ENCODE assay signal across 9 cellular contexts in the genomic region with DNA sequence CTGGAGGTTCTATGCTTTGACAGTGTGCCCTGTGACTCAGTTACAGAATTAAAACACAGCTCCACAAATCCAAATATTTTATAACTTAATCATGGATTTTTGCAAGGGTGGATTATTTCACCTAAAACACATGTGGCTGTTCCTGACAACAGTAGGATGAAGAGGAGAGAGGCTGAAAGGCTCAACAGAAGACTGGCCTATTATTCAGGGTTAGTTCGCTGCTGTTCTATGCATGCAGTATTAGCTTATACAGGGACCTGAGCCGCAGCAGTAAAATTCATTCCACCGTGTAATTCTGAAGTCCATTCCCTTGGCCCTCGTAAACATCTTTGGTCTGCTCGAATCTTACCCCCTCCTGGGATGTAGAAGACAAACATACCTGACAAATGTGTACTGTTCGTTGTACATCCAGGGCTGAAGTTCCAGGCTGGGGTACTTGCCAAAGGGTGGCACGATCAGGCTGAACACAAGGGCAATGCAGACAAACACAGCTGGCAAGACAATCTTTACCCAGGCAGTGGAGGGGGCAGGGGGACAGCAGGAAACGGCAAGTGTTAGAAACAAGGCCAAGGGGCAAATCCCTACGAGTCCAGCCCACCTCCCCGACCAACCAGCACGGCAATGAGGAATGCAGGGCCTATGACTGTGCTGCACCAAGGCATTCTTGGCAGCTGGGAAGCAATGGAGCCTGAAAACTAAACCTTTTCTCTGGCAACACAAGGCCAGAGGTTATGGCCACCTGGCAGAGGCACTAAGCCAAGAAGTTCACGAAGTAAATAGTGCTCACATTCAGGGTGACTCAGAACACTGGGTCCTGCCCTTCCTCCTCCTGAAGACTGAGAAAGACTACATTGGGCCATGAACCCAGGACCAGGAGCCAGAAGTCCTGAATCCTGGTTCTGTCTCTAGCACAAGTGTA. TPM values are rescaled to one million over a fixed set of nuclear protein-coding genes. Genes with fewer than 3 reads are reported as not detected.
DNase-seq lines count a peak whose midpoint lies in the region; ATAC-seq, FAIRE-seq and TF ChIP-seq lines count a peak whose summit lies in the region.
"Had no signal": no experiment of that assay in that cellular context is flagged by ENCODE, and none has a peak within 500 bp of the region (broad histone marks: within the 10 kb centered on the region; RNA-seq: fewer than 3 reads in every experiment).

No MANE protein-coding gene starts in this region.

- H3K27me3 ChIP-seq in breast epithelium, result no peaks in the 10 kb centered on the region

- no peaks in the 10 kb centered on the region for H3K9me3 Mint-ChIP-seq in stimulated activated naive B cell treated with anti-CD40 and anti-IgM and Interleukin-4, amounts not matched to agents 10 μg/mL and 1 μg/mL and 100 μg/mL, for 72 hours
- no peaks in the 10 kb centered on the region for H3K9me3 Mint-ChIP-seq in activated naive CD4-positive, alpha-beta T cell treated with anti-CD3 and anti-CD28 coated beads for 36 hours

- H3K4me3 ChIP-seq in breast epithelium, result no peak overlapping the region
- H3K4me3 ChIP-seq: skin epidermis had no signal

- no peak for TF ChIP-seq CTCF in breast epithelium (IDR thresholded peaks at IDR 0.05)

- FAIRE-seq in urothelium cell line (lab: Jason Lieb, UNC), result no peak

- peak; percentile 11 to 19 for DNase-seq in SHP77 (lab: John Stamatoyannopoulos, UW)
- no peak for DNase-seq in SHP77 treated with DMSO at 0.1 percent for 48 hours (lab: John Stamatoyannopoulos, UW)
- DNase-seq in breast epithelium (ENCODE audit: low spot score in 2 of 2), result no peak
- DNase-seq in kidney tubule cell (ENCODE audit: low spot score), result peak; percentile 98
- peak; percentile 69 for DNase-seq in urothelium cell line (ENCODE audit: low spot score)
- DNase-seq in stimulated activated naive B cell treated with anti-CD40 and anti-IgM and Interleukin-4, amounts not matched to agents 10 μg/mL and 1 μg/mL and 100 μg/mL, for 72 hours, result no peak
- DNase-seq in activated naive CD4-positive, alpha-beta T cell treated with anti-CD3 and anti-CD28 coated beads for 36 hours, result no peak
- DNase-seq in D341Med (ENCODE audit: low spot score), result no peak

- H3K4me1 ChIP-seq in breast epithelium, result no peaks in the 10 kb centered on the region

- no peak for TF ChIP-seq POLR2A in breast epithelium (IDR thresholded peaks at IDR 0.05)

- H3K9me3 ChIP-seq in breast epithelium, result no peaks in the 10 kb centered on the region

- H3K27ac ChIP-seq in breast epithelium, result peak overlapping the region; percentile 37 to 52
- H3K27ac ChIP-seq: skin epidermis had no signal

- no peaks in the 10 kb centered on the region for H3K36me3 ChIP-seq in breast epithelium

- no peaks in the 10 kb centered on the region for H3K4me1 Mint-ChIP-seq in stimulated activated naive B cell treated with anti-CD40 and anti-IgM and Interleukin-4, amounts not matched to agents 10 μg/mL and 1 μg/mL and 100 μg/mL, for 72 hours
- no peaks in the 10 kb centered on the region for H3K4me1 Mint-ChIP-seq in activated naive CD4-positive, alpha-beta T cell treated with anti-CD3 and anti-CD28 coated beads for 36 hours (ENCODE audit: low read depth)

- no peak for ATAC-seq in stimulated activated naive B cell treated with anti-CD40 and anti-IgM and Interleukin-4, amounts not matched to agents 10 μg/mL and 1 μg/mL and 100 μg/mL, for 72 hours (replicated peaks)

- H3K36me3 Mint-ChIP-seq in stimulated activated naive B cell treated with anti-CD40 and anti-IgM and Interleukin-4, amounts not matched to agents 10 μg/mL and 1 μg/mL and 100 μg/mL, for 72 hours, result peaks cover 10 to 22% of the 10 kb centered on the region in 2 donors
- H3K36me3 Mint-ChIP-seq in activated naive CD4-positive, alpha-beta T cell treated with anti-CD3 and anti-CD28 coated beads for 36 hours (ENCODE audit: low read depth), result peaks cover 48% of the 10 kb centered on the region

- H3K27ac Mint-ChIP-seq in stimulated activated naive B cell treated with anti-CD40 and anti-IgM and Interleukin-4, amounts not matched to agents 10 μg/mL and 1 μg/mL and 100 μg/mL, for 72 hours, result no peak overlapping the region
- no peak overlapping the region for H3K27ac Mint-ChIP-seq in activated naive CD4-positive, alpha-beta T cell treated with anti-CD3 and anti-CD28 coated beads for 36 hours

- no peak overlapping the region for H3K4me3 Mint-ChIP-seq in stimulated activated naive B cell treated with anti-CD40 and anti-IgM and Interleukin-4, amounts not matched to agents 10 μg/mL and 1 μg/mL and 100 μg/mL, for 72 hours
- H3K4me3 Mint-ChIP-seq in activated naive CD4-positive, alpha-beta T cell treated with anti-CD3 and anti-CD28 coated beads for 36 hours, result no peak overlapping the region

- CTCF ChIA-PET in activated naive CD4-positive, alpha-beta T cell treated with anti-CD3 and anti-CD28 coated beads for 36 hours (lab: Charles Lee), result interaction anchor here (1.1 kb wide), 1 partner anchor 451 kb away, joined by 3 read pairs; no protein-coding TSS in a partner anchor

- H3K27me3 Mint-ChIP-seq in stimulated activated naive B cell treated with anti-CD40 and anti-IgM and Interleukin-4, amounts not matched to agents 10 μg/mL and 1 μg/mL and 100 μg/mL, for 72 hours, result no peaks in the 10 kb centered on the region
- H3K27me3 Mint-ChIP-seq in activated naive CD4-positive, alpha-beta T cell treated with anti-CD3 and anti-CD28 coated beads for 36 hours (ENCODE audit: low read depth), result no peaks in the 10 kb centered on the region

- intact Hi-C loops in breast epithelium (cut with DNase I; ENCODE audit: low total_unique reads), result no loop called here
- intact Hi-C loops in activated naive CD4-positive, alpha-beta T cell treated with anti-CD3 and anti-CD28 coated beads for 36 hours (cut with micrococcal nuclease), result no loop called here

RNA-seq across cellular contexts. Expression of a gene that starts 46.8 kb away (rescaled TPM):
- total RNA-seq in breast epithelium, result 10 to 100 TPM in 1 of 3 donors, 1 to 10 TPM in 2; 4.2 to 11.4 (median 6.9) TPM
- under 1 TPM; 0.38 to 0.49 TPM for total RNA-seq in activated naive CD4-positive, alpha-beta T cell treated with anti-CD3 and anti-CD28 coated beads for 36 hours

Comparison
In these comparisons a context has a peak if more than half of its experiments do, and no peak if none do; other contexts are left out.
1. DNase-seq: peak in SHP77 (2 of 2), kidney tubule cell (single experiment) and urothelium cell line (single experiment); none in SHP77 treated with DMSO at 0.1 percent for 48 hours (single experiment), breast epithelium (0 of 2), stimulated activated naive B cell treated with anti-CD40 and anti-IgM and Interleukin-4, amounts not matched to agents 10 μg/mL and 1 μg/mL and 100 μg/mL, for 72 hours (single experiment), activated naive CD4-positive, alpha-beta T cell treated with anti-CD3 and anti-CD28 coated beads for 36 hours (single experiment) and D341Med (single experiment).